Comparison of ENCODE assay signal across 1 cellular context in genomic region chr18:55390898-55391297, GRCh38.
TF ChIP-seq lines count a peak whose summit lies in the region.

No MANE protein-coding gene starts in this region.

TF ChIP-seq in HEK293, 187 proteins besides CTCF, POLR2A, EP300 and RAD21 (continued from another document):
- peak; percentile 39; the same call in 1 of the 2 replicates for TF ChIP-seq ATF2 (tag by site-specific recombination; IDR thresholded peaks at IDR 0.05; ENCODE audit: low read depth)
- no peak for TF ChIP-seq ZNF513 (tag by site-specific recombination; IDR thresholded peaks at IDR 0.05)
